12 cellular contexts compared by ENCODE assay signal in the genomic region with DNA sequence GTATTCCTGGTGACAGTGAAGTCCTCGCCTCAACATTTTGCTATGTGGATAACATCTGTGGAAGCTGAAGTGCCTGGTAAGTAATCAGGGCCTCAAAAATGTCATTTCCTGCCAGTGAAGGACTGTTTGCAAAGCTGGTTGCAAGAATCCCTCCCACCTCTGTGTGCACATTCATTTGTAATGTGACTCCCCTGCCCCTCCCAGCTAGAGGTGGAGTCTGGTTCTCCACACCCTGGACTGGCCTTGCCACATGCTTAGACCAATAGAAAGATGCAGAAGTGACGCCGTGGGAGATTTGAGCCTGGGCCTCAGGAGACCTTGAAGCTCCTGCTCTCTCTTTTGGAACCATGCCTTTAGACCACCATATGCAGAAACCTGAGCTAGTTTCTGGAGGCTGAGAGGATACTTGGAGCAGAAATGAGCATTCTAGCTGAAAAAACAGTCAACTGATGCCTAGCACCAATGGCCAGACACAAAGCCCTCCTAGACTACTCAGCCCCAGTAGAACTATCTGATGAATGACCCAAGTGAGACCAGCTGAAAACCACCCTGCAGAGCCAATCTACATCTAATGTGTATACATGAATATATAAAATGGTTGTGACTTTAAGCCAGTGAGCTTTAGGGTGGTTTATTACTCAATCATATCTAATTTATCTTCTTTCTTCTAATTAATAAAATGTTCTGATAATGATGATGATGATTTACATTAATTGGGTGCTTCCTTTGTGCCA. TPM values are rescaled to one million over a fixed set of nuclear protein-coding genes. Genes with fewer than 3 reads are reported as not detected.
DNase-seq lines count a peak whose midpoint lies in the region; ATAC-seq, FAIRE-seq and TF ChIP-seq lines count a peak whose summit lies in the region.
"Had no signal": no experiment of that assay in that cellular context is flagged by ENCODE, and none has a peak within 500 bp of the region (broad histone marks: within the 10 kb centered on the region; RNA-seq: fewer than 3 reads in every experiment).

No MANE protein-coding gene starts in this region.

- H3K27ac ChIP-seq in upper lobe of left lung (no peak overlapping the region), small intestine (ENCODE audit: low read depth in 1 of 2, low read length in 1 of 2) (no peak overlapping the region)

- no peak for ATAC-seq in upper lobe of left lung (ENCODE audit: low FRiP score in 2 of 2)
- ATAC-seq in stimulated activated naive B cell treated with anti-CD40 and anti-IgM and Interleukin-4, amounts not matched to agents 10 μg/mL and 1 μg/mL and 100 μg/mL, for 72 hours (replicated peaks): no peak

- no peak for TF ChIP-seq EP300 in upper lobe of left lung (IDR thresholded peaks at IDR 0.05)

- peak; percentile 99 for DNase-seq in DMS53 treated with DMSO at 0.1 percent for 48 hours (lab: John Stamatoyannopoulos, UW; ENCODE audit: unreplicated experiment)
- DNase-seq in LNCaP clone FGC (ENCODE audit: low read depth): peak; percentile 18
- peak; percentile 16 for DNase-seq in NCI-H524 treated with DMSO at 0.1 percent for 48 hours (lab: John Stamatoyannopoulos, UW)
- peak; percentile 40 for DNase-seq in iPS DF 19.7 (ENCODE audit: low read depth, low spot score)
- DNase-seq in KG1 (lab: John Stamatoyannopoulos, UW): no peak
- DNase-seq in upper lobe of left lung: no peak
- DNase-seq in stimulated activated naive B cell treated with anti-CD40 and anti-IgM and Interleukin-4, amounts not matched to agents 10 μg/mL and 1 μg/mL and 100 μg/mL, for 72 hours: no peak
- DNase-seq in small intestine: no peak
- DNase-seq: activated CD4-positive, alpha-beta T cell treated with anti-CD3 and anti-CD28 coated beads for 1 hour; activated naive CD4-positive, alpha-beta T cell treated with Interleukin-2 at 50 U/mL for 16 hours; hypothalamus; stimulated activated naive CD4-positive, alpha-beta T cell treated with Interleukin-2 at 50 U/mL for 16 hours had no signal

- TF ChIP-seq POLR2A in upper lobe of left lung (IDR thresholded peaks at IDR 0.05): no peak

- no peaks in the 10 kb centered on the region for H3K36me3 Mint-ChIP-seq in stimulated activated naive B cell treated with anti-CD40 and anti-IgM and Interleukin-4, amounts not matched to agents 10 μg/mL and 1 μg/mL and 100 μg/mL, for 72 hours

- H3K36me3 ChIP-seq in upper lobe of left lung (no peaks in the 10 kb centered on the region), small intestine (ENCODE audit: control insufficient read depth in 2 of 2, insufficient read depth in 2 of 2, low read length in 2 of 2) (no peaks in the 10 kb centered on the region)

- H3K9me3 Mint-ChIP-seq in stimulated activated naive B cell treated with anti-CD40 and anti-IgM and Interleukin-4, amounts not matched to agents 10 μg/mL and 1 μg/mL and 100 μg/mL, for 72 hours: peaks cover 3 to 4% of the 10 kb centered on the region in 2 donors

- H3K27ac Mint-ChIP-seq in stimulated activated naive B cell treated with anti-CD40 and anti-IgM and Interleukin-4, amounts not matched to agents 10 μg/mL and 1 μg/mL and 100 μg/mL, for 72 hours: no peak overlapping the region

- H3K4me1 ChIP-seq in upper lobe of left lung (peaks cover 0 to 5% (median 2%) of the 10 kb centered on the region in 4 donors), small intestine (ENCODE audit: control insufficient read depth in 2 of 2, insufficient read depth in 1 of 2, low read depth in 1 of 2, low read length in 1 of 2) (no peaks in the 10 kb centered on the region)

- H3K9me3 ChIP-seq in upper lobe of left lung (peaks cover 0 to under 1% (median 0%) of the 10 kb centered on the region in 4 donors), small intestine (ENCODE audit: control insufficient read depth, low read depth) (no peaks in the 10 kb centered on the region)

- FAIRE-seq in small intestine (lab: Jason Lieb, UNC): no peak

- no peak for TF ChIP-seq CTCF in LNCaP clone FGC (IDR thresholded peaks at IDR 0.05; ENCODE audit: control insufficient read depth, extremely low read depth, insufficient read depth)
- no peak for TF ChIP-seq CTCF in upper lobe of left lung (IDR thresholded peaks at IDR 0.05)

- H3K4me3 Mint-ChIP-seq in stimulated activated naive B cell treated with anti-CD40 and anti-IgM and Interleukin-4, amounts not matched to agents 10 μg/mL and 1 μg/mL and 100 μg/mL, for 72 hours: no peak overlapping the region

- no peaks in the 10 kb centered on the region for H3K4me1 Mint-ChIP-seq in stimulated activated naive B cell treated with anti-CD40 and anti-IgM and Interleukin-4, amounts not matched to agents 10 μg/mL and 1 μg/mL and 100 μg/mL, for 72 hours

- WGBS in upper lobe of left lung, 2 donors: 55 to 58% methylated on average over 3 of the region's 3 CpGs
- WGBS in small intestine, 3 donors: 47 to 59% (median 55%) methylated on average over 3 of the region's 3 CpGs

- H3K27me3 ChIP-seq in upper lobe of left lung (no peaks in the 10 kb centered on the region), small intestine (ENCODE audit: control insufficient read depth in 2 of 2, insufficient read depth in 2 of 2, low read length in 2 of 2) (no peaks in the 10 kb centered on the region)

- H3K4me3 ChIP-seq in LNCaP clone FGC (ENCODE audit: low read depth, low read length) (no peak overlapping the region), upper lobe of left lung (no peak overlapping the region), small intestine (ENCODE audit: low read depth in 1 of 2, low read length in 2 of 2) (no peak overlapping the region)

- peaks cover 7 to 16% of the 10 kb centered on the region in 2 donors for H3K27me3 Mint-ChIP-seq in stimulated activated naive B cell treated with anti-CD40 and anti-IgM and Interleukin-4, amounts not matched to agents 10 μg/mL and 1 μg/mL and 100 μg/mL, for 72 hours

RNA-seq across cellular contexts. Expression of a gene that starts 47.8 kb away (rescaled TPM):
- 1 to 10 TPM in 5 of 6 donors, under 1 TPM in 1; 0.89 to 5.7 (median 2.0) TPM for total RNA-seq in upper lobe of left lung
- polyA plus RNA-seq in small intestine: 1 to 10 TPM in 2 of 3 donors, under 1 TPM in 1; 0.22 to 5.9 (median 1.9) TPM

Comparison
In these comparisons a context has a peak if more than half of its experiments do, and no peak if none do; other contexts are left out.
1. DNase-seq: peak in DMS53 treated with DMSO at 0.1 percent for 48 hours (single experiment), LNCaP clone FGC (single experiment), NCI-H524 treated with DMSO at 0.1 percent for 48 hours (single experiment) and iPS DF 19.7 (single experiment); none in KG1 (single experiment), upper lobe of left lung (0 of 2), stimulated activated naive B cell treated with anti-CD40 and anti-IgM and Interleukin-4, amounts not matched to agents 10 μg/mL and 1 μg/mL and 100 μg/mL, for 72 hours (single experiment) and small intestine (single experiment).